Comparison of ENCODE assay signal across 20 cellular contexts in genomic region chr2:145652051-145652450, GRCh38.
DNase-seq lines count a peak whose midpoint lies in the region; ATAC-seq, FAIRE-seq and TF ChIP-seq lines count a peak whose summit lies in the region.
"Had no signal": no experiment of that assay in that cellular context is flagged by ENCODE, and none has a peak within 500 bp of the region (broad histone marks: within the 10 kb centered on the region; RNA-seq: fewer than 3 reads in every experiment).

No MANE protein-coding gene starts in this region.

- H3K9me3 ChIP-seq in mammary epithelial cell (replicated peaks; ENCODE audit: insufficient read depth, low read length) = no peaks in the 10 kb centered on the region
- no peaks in the 10 kb centered on the region for H3K9me3 ChIP-seq in K562 (replicated peaks; ENCODE audit: control insufficient read depth, insufficient read depth, low read depth, low read length)
- H3K9me3 ChIP-seq in mesenchymal stem cell (ENCODE audit: control insufficient read depth, low read length) = no peaks in the 10 kb centered on the region
- H3K9me3 ChIP-seq: HAP-1, SJSA1 had no signal

- no peak overlapping the region for H2BK12ac ChIP-seq in mesenchymal stem cell (ENCODE audit: low read length in 2 of 2)

- intact Hi-C loops in MCF 10A (cut with micrococcal nuclease) (loop anchor here (5.0 kb wide), 1 partner anchor 40 kb away; no protein-coding TSS in a partner anchor), mammary epithelial cell (cut with micrococcal nuclease) (loop anchor here (5.0 kb wide), 1 partner anchor 35 kb away; no protein-coding TSS in a partner anchor), K562 (cut with micrococcal nuclease) (no loop called here)

- dilution Hi-C loops in mammary epithelial cell (cut with HindIII; ENCODE audit: low sequenced_read_pairs) = no loop called here

- CTCF ChIA-PET in MCF 10A (lab: Yijun Ruan, JAX) = interaction anchor here (0.5 kb wide), 1 partner anchor 30 kb away, joined by 3 read pairs; no protein-coding TSS in a partner anchor
- CTCF ChIA-PET in mammary epithelial cell (lab: Charles Lee; ENCODE audit: low non-redundant PET) = no interaction called here
- CTCF ChIA-PET in K562 (lab: Yijun Ruan, JAX; ENCODE audit: low intra/inter-chr PET ratio) = no interaction called here

- in situ Hi-C loops in mammary epithelial cell (cut with MboI; ENCODE audit: low sequenced_read_pairs in 2 of 2) = no loop called here
- in situ Hi-C loops in K562 (cut with MboI) = no loop called here

- H3K4me1 Mint-ChIP-seq in MCF 10A (ENCODE audit: insufficient read depth, unreplicated experiment) = peaks cover 6% of the 10 kb centered on the region
- H3K4me1 Mint-ChIP-seq in stimulated activated effector memory CD8-positive, alpha-beta T cell treated with anti-CD3 and anti-CD28 coated beads, Interleukin-12 subunit alpha, Interleukin-12 subunit beta, amount 100 ng/mL, for 72 hours = no peaks in the 10 kb centered on the region

- H3K4ac ChIP-seq in mesenchymal stem cell (ENCODE audit: low read depth in 1 of 2, low read length in 2 of 2) = no peak overlapping the region

- H3K4me3 ChIP-seq in mammary epithelial cell (replicated peaks in 1 of 3; ENCODE audit: insufficient read depth in 1 of 3, low read depth in 2 of 3, low read length in 3 of 3) (no peak overlapping the region), K562 (no peak overlapping the region), mesenchymal stem cell (ENCODE audit: insufficient read depth in 1 of 2, low read depth in 1 of 2, low read length in 2 of 2) (no peak overlapping the region)
- H3K4me3 ChIP-seq: HAP-1, SJSA1 had no signal

- no peak for TF ChIP-seq RAD21 in K562 (CRISPR knock-in tag; conservative IDR thresholded peaks at IDR 0.05 in 1 of 2, IDR thresholded peaks at IDR 0.05 in 1 of 2)

- H3K9me3 Mint-ChIP-seq in MCF 10A (ENCODE audit: unreplicated experiment) = no peaks in the 10 kb centered on the region
- H3K9me3 Mint-ChIP-seq in stimulated activated effector memory CD8-positive, alpha-beta T cell treated with anti-CD3 and anti-CD28 coated beads, Interleukin-12 subunit alpha, Interleukin-12 subunit beta, amount 100 ng/mL, for 72 hours = peaks cover 3% of the 10 kb centered on the region

- H3K79me1 ChIP-seq in mesenchymal stem cell (replicated peaks; ENCODE audit: low read length, poor library complexity, severe bottlenecking) = no peaks in the 10 kb centered on the region

- no peaks in the 10 kb centered on the region for H3K9me1 ChIP-seq in K562 (ENCODE audit: control insufficient read depth, insufficient read depth, low read length)

- POLR2A ChIA-PET in MCF 10A (lab: Yijun Ruan, JAX) = interaction anchor here (0.9 kb wide), 1 partner anchor 16 kb away, joined by 3 read pairs; no protein-coding TSS in a partner anchor
- POLR2A ChIA-PET in K562 (lab: Yijun Ruan, JAX) = no interaction called here

- DNase-seq in MCF 10A (ENCODE audit: unreplicated experiment) (no peak), mammary epithelial cell (no peak), K562 (ENCODE audit: extremely low read depth in 1 of 4, low spot score in 3 of 4) (no peak), mesenchymal stem cell (peak; percentile 75), NCI-H526 (lab: John Stamatoyannopoulos, UW) (no peak)
- DNase-seq in stimulated activated effector memory CD8-positive, alpha-beta T cell treated with anti-CD3 and anti-CD28 coated beads, Interleukin-12 subunit alpha, Interleukin-12 subunit beta, amount 100 ng/mL, for 72 hours (ENCODE audit: low spot score in 2 of 2) = no peak
- DNase-seq: 8988T, DMS 273 treated with DMSO at 0.1 percent for 48 hours, KBM-7, NCI-H1417 treated with DMSO at 0.1 percent for 48 hours, NCI-H187 treated with DMSO at 0.1 percent for 48 hours, NCI-H2171, NCI-H446 had no signal

- TF ChIP-seq CTCF in MCF 10A (IDR thresholded peaks at IDR 0.05; ENCODE audit: unreplicated experiment) (no peak), mammary epithelial cell (conservative IDR thresholded peaks at IDR 0.05 in 1 of 2, IDR thresholded peaks at IDR 0.05 in 1 of 2; ENCODE audit: extremely low read depth in 1 of 2, insufficient read depth in 1 of 2, low read depth in 1 of 2, low read length in 2 of 2) (no peak), K562 (IDR thresholded peaks at IDR 0.05 in 2 of 3, conservative IDR thresholded peaks at IDR 0.05 in 1 of 3; ENCODE audit: insufficient read depth in 2 of 3, low read depth in 1 of 3, low read length in 3 of 3) (no peak)

- H3K36me3 Mint-ChIP-seq in MCF 10A (ENCODE audit: insufficient read depth, unreplicated experiment) = no peaks in the 10 kb centered on the region
- H3K36me3 Mint-ChIP-seq in stimulated activated effector memory CD8-positive, alpha-beta T cell treated with anti-CD3 and anti-CD28 coated beads, Interleukin-12 subunit alpha, Interleukin-12 subunit beta, amount 100 ng/mL, for 72 hours = no peaks in the 10 kb centered on the region

- 89% methylated on average over 2 of the region's 2 CpGs for WGBS in mammary epithelial cell (ENCODE audit: low coverage, missing lambda C conversion rate)
- 65% methylated on average over 2 of the region's 2 CpGs for WGBS in K562 (ENCODE audit: insufficient coverage, low coverage, missing lambda C conversion rate)
- WGBS in mesenchymal stem cell = no CpG with 5 or more reads among the region's 2 CpGs

- H3K27me3 Mint-ChIP-seq in MCF 10A (ENCODE audit: insufficient read depth, unreplicated experiment) = no peaks in the 10 kb centered on the region
- H3K27me3 Mint-ChIP-seq: B cell had no signal

- H3K4me2 ChIP-seq in mammary epithelial cell (ENCODE audit: insufficient read depth, low read depth, low read length) = no peak overlapping the region
- H3K4me2 ChIP-seq in K562 (ENCODE audit: insufficient read depth, low read length) = no peak overlapping the region
- no peak overlapping the region for H3K4me2 ChIP-seq in mesenchymal stem cell (ENCODE audit: low read length, poor library complexity, severe bottlenecking)

- no peak overlapping the region for H3K14ac ChIP-seq in mesenchymal stem cell (ENCODE audit: low read length in 2 of 2)

- no peak overlapping the region for H4K91ac ChIP-seq in mesenchymal stem cell (ENCODE audit: low read length)

- H3K18ac ChIP-seq in mesenchymal stem cell (ENCODE audit: low read depth in 1 of 2, low read length in 2 of 2) = no peak overlapping the region

- no peak overlapping the region for H2BK120ac ChIP-seq in mesenchymal stem cell (ENCODE audit: low read depth, low read length)

- H2BK5ac ChIP-seq in mesenchymal stem cell (ENCODE audit: low read depth, low read length, poor library complexity, severe bottlenecking) = no peak overlapping the region

- H3K9ac ChIP-seq in mammary epithelial cell (ENCODE audit: insufficient read depth, low read length) (no peak overlapping the region), K562 (ENCODE audit: insufficient read depth in 1 of 2, low read depth in 2 of 2, low read length in 2 of 2) (no peak overlapping the region), mesenchymal stem cell (ENCODE audit: low read length) (no peak overlapping the region)

- ATAC-seq in K562 (peak; percentile 36; the same call in 1 of the 3 replicates), GM19452 (IDR thresholded peaks at IDR 0.05; ENCODE audit: unreplicated experiment) (no peak), HG03196 (IDR thresholded peaks at IDR 0.05; ENCODE audit: unreplicated experiment) (no peak)
- no peak for ATAC-seq in stimulated activated effector memory CD8-positive, alpha-beta T cell treated with anti-CD3 and anti-CD28 coated beads, Interleukin-12 subunit alpha, Interleukin-12 subunit beta, amount 100 ng/mL, for 72 hours
- ATAC-seq: Panc1 had no signal

- H2BK15ac ChIP-seq in mesenchymal stem cell (ENCODE audit: low read depth, poor library complexity, severe bottlenecking) = no peak overlapping the region

- H4K8ac ChIP-seq in mesenchymal stem cell (ENCODE audit: low read length) = no peak overlapping the region

- no peak for FAIRE-seq in K562 (lab: Jason Lieb, UNC)
- FAIRE-seq: G401.6 had no signal

- BruUV-seq in MCF 10A (replicated peaks; lab: Mats Ljungman, UMichigan) = no TSS peak
- BruUV-seq in mammary epithelial cell (replicated peaks; lab: Mats Ljungman, UMichigan) = no TSS peak
- no TSS peak for BruUV-seq in K562 (replicated peaks; lab: Mats Ljungman, UMichigan)

- H4K20me1 ChIP-seq in mammary epithelial cell (ENCODE audit: insufficient read depth, low read length) (no peaks in the 10 kb centered on the region), K562 (replicated peaks; ENCODE audit: control insufficient read depth, insufficient read depth, low read length) (no peaks in the 10 kb centered on the region)

- TF ChIP-seq POLR2A in K562 (conservative IDR thresholded peaks at IDR 0.05) = no peak

- H3K27ac ChIP-seq in mammary epithelial cell (ENCODE audit: insufficient read depth, low read depth, low read length) (no peak overlapping the region), K562 (ENCODE audit: extremely low read depth, low read depth, low read length) (no peak overlapping the region), mesenchymal stem cell (ENCODE audit: low read length, poor library complexity, severe bottlenecking) (no peak overlapping the region)
- H3K27ac ChIP-seq: SJSA1 had no signal

- H3K4me3 Mint-ChIP-seq in MCF 10A (ENCODE audit: unreplicated experiment) = no peak overlapping the region
- H3K4me3 Mint-ChIP-seq in stimulated activated effector memory CD8-positive, alpha-beta T cell treated with anti-CD3 and anti-CD28 coated beads, Interleukin-12 subunit alpha, Interleukin-12 subunit beta, amount 100 ng/mL, for 72 hours = no peak overlapping the region
- H3K4me3 Mint-ChIP-seq: B cell had no signal

- no peaks in the 10 kb centered on the region for H3K27me3 ChIP-seq in mammary epithelial cell (ENCODE audit: insufficient read depth, low read length)
- no peaks in the 10 kb centered on the region for H3K27me3 ChIP-seq in K562 (ENCODE audit: control insufficient read depth in 2 of 2, insufficient read depth in 2 of 2, low read length in 2 of 2)
- H3K27me3 ChIP-seq in mesenchymal stem cell (ENCODE audit: control insufficient read depth in 1 of 2, insufficient read depth in 1 of 2, low read length in 2 of 2) = no peaks in the 10 kb centered on the region
- H3K27me3 ChIP-seq: SJSA1 had no signal

- no peak overlapping the region for H3K23ac ChIP-seq in mesenchymal stem cell (ENCODE audit: low read length in 2 of 2)

- H3K79me2 ChIP-seq in mammary epithelial cell (ENCODE audit: insufficient read depth, low read length) = no peaks in the 10 kb centered on the region
- H3K79me2 ChIP-seq in K562 (ENCODE audit: control insufficient read depth, insufficient read depth, low read length) = no peaks in the 10 kb centered on the region

- H2AK5ac ChIP-seq in mesenchymal stem cell (ENCODE audit: low read length, severe bottlenecking) = no peak overlapping the region

- H3K36me3 ChIP-seq in mammary epithelial cell (ENCODE audit: insufficient read depth, low read length) (no peaks in the 10 kb centered on the region), K562 (ENCODE audit: control insufficient read depth, insufficient read depth, low read length) (no peaks in the 10 kb centered on the region), mesenchymal stem cell (ENCODE audit: control insufficient read depth in 1 of 2, insufficient read depth in 2 of 2, low read depth in 1 of 2, low read length in 2 of 2) (no peaks in the 10 kb centered on the region)
- H3K36me3 ChIP-seq: HAP-1, SJSA1 had no signal

- peaks cover 13% of the 10 kb centered on the region for H3K4me1 ChIP-seq in mammary epithelial cell (ENCODE audit: insufficient read depth, low read length)
- no peaks in the 10 kb centered on the region for H3K4me1 ChIP-seq in K562 (replicated peaks in 1 of 2; ENCODE audit: control insufficient read depth in 2 of 2, insufficient read depth in 2 of 2, low read length in 2 of 2)
- H3K4me1 ChIP-seq in mesenchymal stem cell (ENCODE audit: control insufficient read depth, insufficient read depth, low read depth, low read length) = no peaks in the 10 kb centered on the region
- H3K4me1 ChIP-seq: SJSA1 had no signal

- peak overlapping the region; percentile 46 for H3K27ac Mint-ChIP-seq in MCF 10A (ENCODE audit: low read depth, unreplicated experiment)
- no peak overlapping the region for H3K27ac Mint-ChIP-seq in stimulated activated effector memory CD8-positive, alpha-beta T cell treated with anti-CD3 and anti-CD28 coated beads, Interleukin-12 subunit alpha, Interleukin-12 subunit beta, amount 100 ng/mL, for 72 hours
- H3K27ac Mint-ChIP-seq: B cell had no signal

- no peak overlapping the region for H2AFZ ChIP-seq in mammary epithelial cell (ENCODE audit: low read depth, low read length)
- H2AFZ ChIP-seq in K562 (ENCODE audit: low read depth, low read length) = peak overlapping the region; percentile 16
- H2AFZ ChIP-seq in mesenchymal stem cell (ENCODE audit: low read depth, low read length) = no peak overlapping the region

- no peak for TF ChIP-seq EP300 in K562 (IDR thresholded peaks at IDR 0.05; ENCODE audit: low read length)
